In genomic region chr1:6495540-6496359, GRCh38 we compare ENCODE assay signal across 12 cellular contexts. TPM values are rescaled to one million over a fixed set of nuclear protein-coding genes. Genes with fewer than 3 reads are reported as not detected.
DNase-seq lines count a peak whose midpoint lies in the region; ATAC-seq, FAIRE-seq and TF ChIP-seq lines count a peak whose summit lies in the region.
"Had no signal": no experiment of that assay in that cellular context is flagged by ENCODE, and none has a peak within 500 bp of the region (broad histone marks: within the 10 kb centered on the region; RNA-seq: fewer than 3 reads in every experiment).

No MANE protein-coding gene starts in this region.

- no peaks in the 10 kb centered on the region for H3K9me3 Mint-ChIP-seq in MCF 10A (ENCODE audit: unreplicated experiment)
- H3K9me3 Mint-ChIP-seq: activated T-cell treated with anti-CD3 and anti-CD28 coated beads, Interleukin-2, amount 50 U/mL, for 24 hours had no signal

- H3K27ac Mint-ChIP-seq in MCF 10A (ENCODE audit: low read depth, unreplicated experiment): no peak overlapping the region
- H3K27ac Mint-ChIP-seq: activated T-cell treated with anti-CD3 and anti-CD28 coated beads, Interleukin-2, amount 50 U/mL, for 24 hours had no signal

- peak overlapping the region; percentile 72 for H3K9ac ChIP-seq in keratinocyte (ENCODE audit: control insufficient read depth, extremely low read depth, insufficient read depth, low read length)

- POLR2A ChIA-PET in MCF 10A (lab: Yijun Ruan, JAX): interaction anchor here (0.5 to 1.9 kb wide), 3 partner anchors 24 to 87 kb away, joined by 3 to 6 read pairs (median 4); no protein-coding TSS in a partner anchor

- H3K36me3 Mint-ChIP-seq in MCF 10A (ENCODE audit: insufficient read depth, unreplicated experiment): peaks cover 7% of the 10 kb centered on the region

- no peaks in the 10 kb centered on the region for H3K27me3 Mint-ChIP-seq in MCF 10A (ENCODE audit: insufficient read depth, unreplicated experiment)

- TF ChIP-seq CTCF in left ventricle myocardium inferior (IDR thresholded peaks at IDR 0.05; ENCODE audit: borderline replicate concordance): no peak
- no peak for TF ChIP-seq CTCF in MCF 10A (IDR thresholded peaks at IDR 0.05; ENCODE audit: unreplicated experiment)
- TF ChIP-seq CTCF in keratinocyte (optimal IDR thresholded peaks at IDR 0.05 in 1 of 3, IDR thresholded peaks at IDR 0.05 in 1 of 3, conservative IDR thresholded peaks at IDR 0.05 in 1 of 3; ENCODE audit: extremely low read depth in 1 of 3, insufficient read depth in 2 of 3, low read length in 3 of 3): no peak

- H3K4me2 ChIP-seq in keratinocyte (ENCODE audit: control insufficient read depth, extremely low read depth, insufficient read depth, low read depth, low read length): peak overlapping the region; percentile 85

- H3K9me3 ChIP-seq in left ventricle myocardium inferior (replicated peaks) (no peaks in the 10 kb centered on the region), keratinocyte (ENCODE audit: control insufficient read depth, low read depth, low read length) (no peaks in the 10 kb centered on the region)

- peak overlapping the region; percentile 79 for H3K27ac ChIP-seq in left ventricle myocardium inferior (replicated peaks)
- H3K27ac ChIP-seq in keratinocyte (ENCODE audit: control insufficient read depth, insufficient read depth, low read length): no peak overlapping the region
- H3K27ac ChIP-seq in temporal lobe (ENCODE audit: low read depth, low read length): peak overlapping the region; percentile 76

- H3K4me3 Mint-ChIP-seq in MCF 10A (ENCODE audit: unreplicated experiment): peak overlapping the region; percentile 67

- H3K4me1 Mint-ChIP-seq in MCF 10A (ENCODE audit: insufficient read depth, unreplicated experiment): peaks cover 27% of the 10 kb centered on the region

- H3K4me1 ChIP-seq in left ventricle myocardium inferior (peaks cover 94% of the 10 kb centered on the region), keratinocyte (ENCODE audit: control insufficient read depth, extremely low read depth, insufficient read depth, low read length) (peaks cover 37% of the 10 kb centered on the region)

- intact Hi-C loops in left ventricle myocardium inferior (cut with micrococcal nuclease): no loop called here
- intact Hi-C loops in left cardiac atrium (cut with DNase I): no loop called here
- intact Hi-C loops in MCF 10A (cut with micrococcal nuclease): no loop called here

- H3K79me2 ChIP-seq in keratinocyte (ENCODE audit: control insufficient read depth, insufficient read depth, low read length): no peaks in the 10 kb centered on the region

- DNase-seq in left ventricle myocardium inferior: peak; percentile 19
- no peak for DNase-seq in left cardiac atrium
- DNase-seq in MCF 10A (ENCODE audit: unreplicated experiment): no peak
- DNase-seq in keratinocyte (ENCODE audit: low read depth, low spot score): no peak
- no peak for DNase-seq in stimulated activated naive CD8-positive, alpha-beta T cell treated with anti-CD3 and anti-CD28 coated beads, Interleukin-15, Interleukin-2, amounts not matched to agents 100 U/mL and 50 U/mL, for 24 hours
- no peak for DNase-seq in GOT3 (lab: John Stamatoyannopoulos, UW)
- DNase-seq: activated T-cell treated with anti-CD3 and anti-CD28 coated beads, Interleukin-2, amount 50 U/mL, for 24 hours; AML-193; effector CD8-positive, alpha-beta T cell had no signal

- H2AFZ ChIP-seq in keratinocyte (ENCODE audit: control insufficient read depth, low read length): no peak overlapping the region

- no TSS peak for BruUV-seq in MCF 10A (replicated peaks; lab: Mats Ljungman, UMichigan)

- no peaks in the 10 kb centered on the region for H4K20me1 ChIP-seq in keratinocyte (ENCODE audit: control insufficient read depth, extremely low read depth, insufficient read depth, low read length)

- dilution Hi-C loops in keratinocyte (cut with MboI; ENCODE audit: extremely low pct_ligation_motif_present, low sequenced_read_pairs): no loop called here

- H3K27me3 ChIP-seq in left ventricle myocardium inferior (ENCODE audit: low read depth): no peaks in the 10 kb centered on the region
- H3K27me3 ChIP-seq in keratinocyte (ENCODE audit: control insufficient read depth, extremely low read depth, insufficient read depth, low read length): peaks cover under 1% of the 10 kb centered on the region

- ATAC-seq in left cardiac atrium (no peak), HG03108 (IDR thresholded peaks at IDR 0.05; ENCODE audit: unreplicated experiment) (no peak)
- ATAC-seq in stimulated activated naive CD8-positive, alpha-beta T cell treated with anti-CD3 and anti-CD28 coated beads, Interleukin-15, Interleukin-2, amounts not matched to agents 100 U/mL and 50 U/mL, for 24 hours: no peak

- H3K4me3 ChIP-seq in left ventricle myocardium inferior (peak overlapping the region; percentile 79), keratinocyte (ENCODE audit: control insufficient read depth in 2 of 3, extremely low read depth in 1 of 3, insufficient read depth in 2 of 3, low read depth in 1 of 3, low read length in 3 of 3) (peak overlapping the region; percentile 63 to 70 (median 70))

- CTCF ChIA-PET in MCF 10A (lab: Yijun Ruan, JAX): interaction anchor here (0.6 to 1.7 kb wide), 4 partner anchors 9 to 73 kb away, joined by 3 to 6 read pairs (median 4); no protein-coding TSS in a partner anchor

- H3K36me3 ChIP-seq in left ventricle myocardium inferior (no peaks in the 10 kb centered on the region), keratinocyte (ENCODE audit: control insufficient read depth in 2 of 2, extremely low read depth in 1 of 2, insufficient read depth in 2 of 2, low read length in 2 of 2) (peaks cover 0 to 2% of the 10 kb centered on the region in 2 experiments)

- no peaks in the 10 kb centered on the region for H3K9me1 ChIP-seq in keratinocyte (ENCODE audit: control insufficient read depth, extremely low read depth, insufficient read depth, low read length)

- FAIRE-seq in keratinocyte (lab: Jason Lieb, UNC): peak; percentile 60

RNA-seq across cellular contexts. Expression of gene PLEKHG5, which starts 4.3 kb away (rescaled TPM):
- total RNA-seq in left ventricle myocardium inferior: 16.2 TPM
- 10 to 100 TPM; 10.7 to 11.8 TPM for total RNA-seq in left cardiac atrium
- total RNA-seq in MCF 10A (2022): 32.3 and 35.9 TPM in 2 replicates
- 11.8 to 27.7 TPM (median 13.4 TPM) in 3 replicates for polyA plus RNA-seq in keratinocyte
- polyA plus RNA-seq in keratinocyte (2011; ENCODE audit: low read depth): 9.4 TPM
- 5.3 and 11.5 TPM in 2 replicates for polyA plus RNA-seq in keratinocyte (2011; cell fraction: cytosol; rRNA removed)
- polyA plus RNA-seq in keratinocyte (2011; cell fraction: nucleus; rRNA removed): 67.6 and 102 TPM in 2 replicates
- polyA plus RNA-seq in keratinocyte (2012; ENCODE audit: low replicate concordance): 20.7 and 21.6 TPM in 2 replicates
- polyA minus RNA-seq in keratinocyte: 14.1 to 17.2 TPM (median 15.1 TPM) in 3 replicates
- polyA minus RNA-seq in keratinocyte (2011; cell fraction: cytosol; rRNA and poly(A)+ RNA removed): 19.6 TPM
- polyA minus RNA-seq in keratinocyte (2011; cell fraction: nucleus; rRNA and poly(A)+ RNA removed): 41.2 and 42.0 TPM in 2 replicates
- 20.7 TPM for total RNA-seq in temporal lobe

RNA-seq across cellular contexts. Expression of gene TNFRSF25, which starts 29.8 kb away (rescaled TPM):
- total RNA-seq in left ventricle myocardium inferior (12.6 TPM), left cardiac atrium (1 to 10 TPM; 5.5 to 5.9 TPM), MCF 10A (2022) (27.6 and 33.7 TPM in 2 replicates), temporal lobe (10.6 TPM)
- 12.2 to 35.8 TPM (median 12.4 TPM) in 3 replicates for polyA plus RNA-seq in keratinocyte
- 7.1 TPM for polyA plus RNA-seq in keratinocyte (2011; ENCODE audit: low read depth)
- polyA plus RNA-seq in keratinocyte (2011; cell fraction: cytosol; rRNA removed): 3.6 and 6.6 TPM in 2 replicates
- polyA plus RNA-seq in keratinocyte (2011; cell fraction: nucleus; rRNA removed): 100 and 140 TPM in 2 replicates
- polyA plus RNA-seq in keratinocyte (2012; ENCODE audit: low replicate concordance): 16.7 and 29.9 TPM in 2 replicates
- polyA minus RNA-seq in keratinocyte: 11.3 to 20.1 TPM (median 11.4 TPM) in 3 replicates
- polyA minus RNA-seq in keratinocyte (2011; cell fraction: cytosol; rRNA and poly(A)+ RNA removed): 6.1 TPM
- 17.1 and 23.7 TPM in 2 replicates for polyA minus RNA-seq in keratinocyte (2011; cell fraction: nucleus; rRNA and poly(A)+ RNA removed)

RNA-seq across cellular contexts. Expression of gene NOL9, which starts 58.6 kb away (rescaled TPM):
- total RNA-seq in left ventricle myocardium inferior: 13.4 TPM
- total RNA-seq in left cardiac atrium: 10 to 100 TPM; 12.0 to 16.5 TPM
- 49.2 and 62.3 TPM in 2 replicates for total RNA-seq in MCF 10A (2022)
- 13.7 to 24.6 TPM (median 23.2 TPM) in 3 replicates for polyA plus RNA-seq in keratinocyte
- 6.0 TPM for polyA plus RNA-seq in keratinocyte (2011; ENCODE audit: low read depth)
- polyA plus RNA-seq in keratinocyte (2011; cell fraction: cytosol; rRNA removed): 10.7 and 21.0 TPM in 2 replicates
- 35.6 and 37.3 TPM in 2 replicates for polyA plus RNA-seq in keratinocyte (2011; cell fraction: nucleus; rRNA removed)
- polyA plus RNA-seq in keratinocyte (2012; ENCODE audit: low replicate concordance): 5.6 and 9.4 TPM in 2 replicates
- 13.0 to 31.4 TPM (median 25.7 TPM) in 3 replicates for polyA minus RNA-seq in keratinocyte
- polyA minus RNA-seq in keratinocyte (2011; cell fraction: cytosol; rRNA and poly(A)+ RNA removed): 10.7 TPM
- polyA minus RNA-seq in keratinocyte (2011; cell fraction: nucleus; rRNA and poly(A)+ RNA removed): 19.4 and 35.4 TPM in 2 replicates
- 28.3 TPM for total RNA-seq in temporal lobe

RNA-seq across cellular contexts. Expression of gene TAS1R1, which starts 59.4 kb away (rescaled TPM):
- total RNA-seq in left ventricle myocardium inferior (not detected), left cardiac atrium (not detected), MCF 10A (2022) (not detected in 2 replicates), temporal lobe (not detected)
- not detected in 3 replicates for polyA plus RNA-seq in keratinocyte
- not detected for polyA plus RNA-seq in keratinocyte (2011; ENCODE audit: low read depth)
- not detected in 2 replicates for polyA plus RNA-seq in keratinocyte (2011; cell fraction: cytosol; rRNA removed)
- not detected in 2 replicates for polyA plus RNA-seq in keratinocyte (2011; cell fraction: nucleus; rRNA removed)
- 0.17 TPM in 1 of 2 replicates, not detected in the other for polyA plus RNA-seq in keratinocyte (2012; ENCODE audit: low replicate concordance)
- polyA minus RNA-seq in keratinocyte: not detected in 3 replicates
- not detected for polyA minus RNA-seq in keratinocyte (2011; cell fraction: cytosol; rRNA and poly(A)+ RNA removed)
- not detected in 2 replicates for polyA minus RNA-seq in keratinocyte (2011; cell fraction: nucleus; rRNA and poly(A)+ RNA removed)
- total RNA-seq: urinary bladder had no signal
